Comparison of ENCODE assay signal across 19 cellular contexts in genomic region chr9:20253635-20254034, GRCh38.
"Had no signal": no experiment of that assay in that cellular context is flagged by ENCODE, and none has a peak within 500 bp of the region (broad histone marks: within the 10 kb centered on the region; RNA-seq: fewer than 3 reads in every experiment).

No MANE protein-coding gene starts in this region.

- H3K27me3 Mint-ChIP-seq: activated CD4-positive, alpha-beta memory T cell treated with anti-CD3 and anti-CD28 coated beads for 36 hours; activated naive CD4-positive, alpha-beta T cell treated with anti-CD3 and anti-CD28 coated beads, Interleukin-2, amount 10 ng/mL, durations not matched to agents 7 days and 5 days had no signal

- H3K4me1 Mint-ChIP-seq: mesothelial cell of epicardium had no signal

- ATAC-seq: activated T-cell treated with anti-CD3 and anti-CD28 coated beads, Interleukin-2, amount 50 U/mL, for 72 hours; left ventricle myocardium superior; natural killer cell had no signal

- DNase-seq: activated CD4-positive, alpha-beta memory T cell treated with anti-CD3 and anti-CD28 coated beads for 36 hours; activated CD4-positive, alpha-beta T cell treated with anti-CD3 and anti-CD28 coated beads for 48 hours; activated effector memory CD4-positive, alpha-beta T cell treated with Interleukin-2 at 50 U/mL for 16 hours; activated naive CD4-positive, alpha-beta T cell treated with anti-CD3 and anti-CD28 coated beads, Interleukin-2, amount 10 ng/mL, durations not matched to agents 7 days and 5 days; activated T-cell treated with anti-CD3 and anti-CD28 coated beads, Interleukin-2, amount 50 U/mL, for 72 hours; central memory CD4-positive, alpha-beta T cell; dermis blood vessel endothelial cell; effector CD8-positive, alpha-beta T cell; erythroblast; hippocampal formation; left ventricle myocardium superior; mammary epithelial cell; natural killer cell; retina; spleen; stimulated activated CD4-positive, alpha-beta T cell treated with anti-CD3 and anti-CD28 coated beads, Interleukin-4, amount 100 ng/mL, for 1 hour; stimulated activated naive CD4-positive, alpha-beta T cell treated with Interleukin-2 at 50 U/mL for 16 hours; upper lobe of left lung had no signal

- H3K27ac Mint-ChIP-seq: activated CD4-positive, alpha-beta memory T cell treated with anti-CD3 and anti-CD28 coated beads for 36 hours; activated naive CD4-positive, alpha-beta T cell treated with anti-CD3 and anti-CD28 coated beads, Interleukin-2, amount 10 ng/mL, durations not matched to agents 7 days and 5 days; activated T-cell treated with anti-CD3 and anti-CD28 coated beads, Interleukin-2, amount 50 U/mL, for 72 hours; mesothelial cell of epicardium; natural killer cell had no signal

- H3K4me3 Mint-ChIP-seq: activated CD4-positive, alpha-beta memory T cell treated with anti-CD3 and anti-CD28 coated beads for 36 hours; activated naive CD4-positive, alpha-beta T cell treated with anti-CD3 and anti-CD28 coated beads, Interleukin-2, amount 10 ng/mL, durations not matched to agents 7 days and 5 days; activated T-cell treated with anti-CD3 and anti-CD28 coated beads, Interleukin-2, amount 50 U/mL, for 72 hours; mesothelial cell of epicardium; natural killer cell had no signal

- H3K36me3 Mint-ChIP-seq: activated CD4-positive, alpha-beta memory T cell treated with anti-CD3 and anti-CD28 coated beads for 36 hours; mesothelial cell of epicardium; natural killer cell had no signal

- H3K9me3 Mint-ChIP-seq: natural killer cell had no signal

- H3K4me3 ChIP-seq: spleen, upper lobe of left lung had no signal
